ENCODE assay signal across 8 cellular contexts in the genomic region with DNA sequence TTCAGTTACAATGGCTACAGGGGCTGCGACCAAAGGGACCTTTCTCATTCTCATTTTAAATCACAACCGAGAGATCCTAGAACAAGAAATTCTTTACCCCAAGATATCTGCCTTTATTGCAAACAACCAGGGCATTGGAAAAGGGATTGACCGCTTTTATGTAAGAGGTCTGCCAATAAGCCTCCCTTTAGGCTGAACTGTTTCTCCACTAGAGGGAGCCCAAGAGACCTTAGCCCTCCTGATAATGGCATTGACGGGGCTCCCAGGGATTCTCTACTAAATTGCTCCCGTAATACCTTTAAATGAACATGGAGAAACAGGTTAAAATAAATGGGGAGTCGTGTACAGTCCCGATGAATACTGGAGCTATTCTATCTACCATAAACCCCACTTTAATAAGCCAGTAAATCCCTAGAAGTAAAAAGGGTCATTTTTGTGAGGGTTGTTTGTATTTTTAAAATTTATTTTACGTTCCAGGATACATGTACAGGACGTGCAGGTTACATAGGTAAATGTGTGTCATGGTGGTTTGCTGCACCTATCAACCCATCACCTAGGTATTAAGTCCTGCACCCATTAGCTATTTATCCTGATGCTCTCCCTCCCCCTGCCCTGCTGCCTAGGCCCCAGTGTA. TPM values are rescaled to one million over a fixed set of nuclear protein-coding genes. Genes with fewer than 3 reads are reported as not detected.
A peak's percentile ranks its signal among the peaks of the same experiment; 100 is the strongest.
DNase-seq lines count a peak whose midpoint lies in the region; ATAC-seq and TF ChIP-seq lines count a peak whose summit lies in the region.

No MANE protein-coding gene starts in this region.

- TF ChIP-seq POLR2A in stomach (IDR thresholded peaks at IDR 0.05): no peak

- H3K4me3 ChIP-seq in MG63 (no peak overlapping the region), RWPE2 (ENCODE audit: severe bottlenecking) (no peak overlapping the region), stomach (no peak overlapping the region)

- no TSS peak for BruUV-seq in MCF 10A (replicated peaks; lab: Mats Ljungman, UMichigan)

- intact Hi-C loops in MCF 10A (cut with micrococcal nuclease): loop anchor here (1.0 to 5.0 kb wide), 3 partner anchors 174 to 450 kb away; no protein-coding TSS in a partner anchor
- intact Hi-C loops in stomach (cut with DNase I; ENCODE audit: low total_unique reads): loop anchor here (10.0 kb wide), 1 partner anchor 366 kb away; no protein-coding TSS in a partner anchor

- H3K4me3 Mint-ChIP-seq in MCF 10A (ENCODE audit: unreplicated experiment): no peak overlapping the region

- DNase-seq in ELR (ENCODE audit: low read depth): peak; percentile 77
- peak; percentile 25 for DNase-seq in MG63
- no peak for DNase-seq in RWPE2 (ENCODE audit: low spot score)
- peak; percentile 78 for DNase-seq in MCF 10A (ENCODE audit: unreplicated experiment)
- DNase-seq in kidney tubule cell (ENCODE audit: low spot score): peak; percentile 53
- peak; percentile 48 for DNase-seq in stomach

- TF ChIP-seq EP300 in stomach (IDR thresholded peaks at IDR 0.05): no peak

- H3K27ac Mint-ChIP-seq in MCF 10A (ENCODE audit: low read depth, unreplicated experiment): no peak overlapping the region

- H3K27me3 Mint-ChIP-seq in MCF 10A (ENCODE audit: insufficient read depth, unreplicated experiment): peaks cover 15% of the 10 kb centered on the region

- no peaks in the 10 kb centered on the region for H3K36me3 ChIP-seq in MG63
- no peaks in the 10 kb centered on the region for H3K36me3 ChIP-seq in RWPE2 (ENCODE audit: low read depth)
- H3K36me3 ChIP-seq in stomach: no peaks in the 10 kb centered on the region

- no peaks in the 10 kb centered on the region for H3K4me1 ChIP-seq in RWPE2 (ENCODE audit: insufficient read depth, poor library complexity, severe bottlenecking)
- H3K4me1 ChIP-seq in stomach: no peaks in the 10 kb centered on the region

- no peaks in the 10 kb centered on the region for H3K4me1 Mint-ChIP-seq in MCF 10A (ENCODE audit: insufficient read depth, unreplicated experiment)

- peak; percentile 79 for ATAC-seq in GM21723 (IDR thresholded peaks at IDR 0.05; ENCODE audit: unreplicated experiment)
- peak; percentile 56; the same call in 1 of the 3 replicates for ATAC-seq in RWPE2 (ENCODE audit: low read depth)
- no peak for ATAC-seq in HG02884 (IDR thresholded peaks at IDR 0.05; ENCODE audit: unreplicated experiment)

- CTCF ChIA-PET in MCF 10A (lab: Yijun Ruan, JAX): interaction anchor here (0.5 to 4.0 kb wide), 60 partner anchors 9 to 1421 kb away, joined by 3 to 46 read pairs (median 4); partner anchors contain the start of gene P2RY13

- 39 to 50% (median 47%) methylated on average over 9 of the region's 9 CpGs for WGBS in stomach, 5 donors

- TF ChIP-seq CTCF in RWPE2 (IDR thresholded peaks at IDR 0.05; ENCODE audit: poor library complexity, severe bottlenecking) (peak; percentile 96), MCF 10A (IDR thresholded peaks at IDR 0.05; ENCODE audit: unreplicated experiment) (peak; percentile 77), stomach (IDR thresholded peaks at IDR 0.05) (peak in 5 of 7 experiments; percentile 33 to 86 (median 67))

- H3K36me3 Mint-ChIP-seq in MCF 10A (ENCODE audit: insufficient read depth, unreplicated experiment): no peaks in the 10 kb centered on the region

- no peaks in the 10 kb centered on the region for H3K9me3 Mint-ChIP-seq in MCF 10A (ENCODE audit: unreplicated experiment)

- no peak overlapping the region for H3K27ac ChIP-seq in RWPE2 (ENCODE audit: poor library complexity, severe bottlenecking)
- no peak overlapping the region for H3K27ac ChIP-seq in stomach

- H3K27me3 ChIP-seq in MG63 (no peaks in the 10 kb centered on the region; the same call in 1 of the 2 replicates), RWPE2 (ENCODE audit: insufficient read depth, poor library complexity, severe bottlenecking) (no peaks in the 10 kb centered on the region), stomach (no peaks in the 10 kb centered on the region)

- H3K9me3 ChIP-seq in MG63: no peaks in the 10 kb centered on the region
- no peaks in the 10 kb centered on the region for H3K9me3 ChIP-seq in RWPE2 (ENCODE audit: severe bottlenecking)
- H3K9me3 ChIP-seq in stomach: no peaks in the 10 kb centered on the region

- POLR2A ChIA-PET in MCF 10A (lab: Yijun Ruan, JAX): interaction anchor here (1.1 kb wide), 1 partner anchor 370 kb away, joined by 4 read pairs; no protein-coding TSS in a partner anchor

RNA-seq across cellular contexts. Expression of gene IGSF10, which starts 7.5 kb away (rescaled TPM):
- total RNA-seq in MG63 (2014; rRNA removed; shearing (Covaris generic); ENCODE audit: low replicate concordance): 0.10 TPM in 1 of 2 replicates, not detected in the other
- not detected in 2 replicates for total RNA-seq in MCF 10A (2022)
- total RNA-seq in stomach: 10 to 100 TPM in 1 of 5 donors, under 1 TPM in 3, not detected in 1; under 0.01 to 11.9 (median 0.43) TPM
- under 1 TPM; 0.15 to 0.93 (median 0.19) TPM for polyA plus RNA-seq in stomach
